In the genomic region with DNA sequence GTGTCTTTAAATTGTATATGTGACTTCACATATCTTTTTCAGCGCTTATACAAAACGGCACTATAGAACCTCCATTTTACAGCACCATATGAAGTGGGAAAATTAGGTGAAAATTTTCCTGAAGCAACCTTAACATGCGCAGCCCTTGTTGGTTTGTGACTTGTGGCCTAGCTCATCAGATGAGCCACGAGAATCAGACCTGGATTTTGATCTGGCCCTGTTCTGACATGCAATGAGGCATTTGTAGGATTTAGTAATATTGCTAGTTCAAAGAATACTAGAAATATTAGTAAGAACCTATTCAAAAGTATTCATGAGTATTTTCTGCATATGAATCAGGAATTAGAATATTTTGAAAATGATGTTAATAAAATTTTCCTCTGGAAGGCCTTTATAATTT, we compare ENCODE assay signal across 8 cellular contexts. TPM values are rescaled to one million over a fixed set of nuclear protein-coding genes. Genes with fewer than 3 reads are reported as not detected.
DNase-seq lines count a peak whose midpoint lies in the region; ATAC-seq and TF ChIP-seq lines count a peak whose summit lies in the region.

No MANE protein-coding gene starts in this region.

- H3K9me3 ChIP-seq in duodenal mucosa (ENCODE audit: control insufficient read depth in 1 of 2, low read length in 2 of 2) = no peaks in the 10 kb centered on the region
- no peaks in the 10 kb centered on the region for H3K9me3 ChIP-seq in parathyroid adenoma (ENCODE audit: control insufficient read depth, low read length)
- H3K9me3 ChIP-seq in trophoblast cell (ENCODE audit: insufficient read depth, low read depth, low read length) = no peaks in the 10 kb centered on the region

- no peak overlapping the region for H2BK12ac ChIP-seq in trophoblast cell (ENCODE audit: low read length)

- H2AFZ ChIP-seq in parathyroid adenoma (no peak overlapping the region), trophoblast cell (ENCODE audit: insufficient read depth, low read length, poor library complexity) (no peak overlapping the region)

- H4K91ac ChIP-seq in trophoblast cell (ENCODE audit: low read depth, low read length) = no peak overlapping the region

- peaks cover 27% of the 10 kb centered on the region for H3K79me1 ChIP-seq in trophoblast cell (ENCODE audit: low read length)

- H2BK120ac ChIP-seq in trophoblast cell (ENCODE audit: insufficient read depth, low read length, poor library complexity) = no peak overlapping the region

- H3K4ac ChIP-seq in trophoblast cell (ENCODE audit: low read depth, low read length) = no peak overlapping the region

- H3K4me3 ChIP-seq in GM12864 (ENCODE audit: low read depth, low read length) (peak overlapping the region; percentile 92), duodenal mucosa (ENCODE audit: low read depth in 1 of 2, low read length in 2 of 2) (peak overlapping the region; percentile 98 to 99), parathyroid adenoma (ENCODE audit: low read depth, low read length) (peak overlapping the region; percentile 99), trophoblast cell (ENCODE audit: low read depth, low read length) (no peak overlapping the region)

- H3K36me3 ChIP-seq in duodenal mucosa (ENCODE audit: control insufficient read depth in 1 of 2, insufficient read depth in 2 of 2, low read length in 2 of 2) (peaks cover 12 to 27% of the 10 kb centered on the region in 2 donors), parathyroid adenoma (ENCODE audit: control insufficient read depth, insufficient read depth, low read length) (no peaks in the 10 kb centered on the region), trophoblast cell (ENCODE audit: control insufficient read depth in 1 of 2, insufficient read depth in 2 of 2, low read length in 2 of 2) (peaks cover 0 to 5% of the 10 kb centered on the region in 2 experiments)

- peak overlapping the region; percentile 93 for H3K4me2 ChIP-seq in parathyroid adenoma (ENCODE audit: low read length)
- no peak overlapping the region for H3K4me2 ChIP-seq in trophoblast cell (ENCODE audit: low read length)

- no peak overlapping the region for H4K12ac ChIP-seq in trophoblast cell (ENCODE audit: low read depth, low read length)

- no peak overlapping the region for H2AK5ac ChIP-seq in trophoblast cell (ENCODE audit: low read length)

- no peak for DNase-seq in GM12864 (ENCODE audit: low read depth)
- peak; percentile 20 for DNase-seq in NCI-H69 (lab: John Stamatoyannopoulos, UW)
- no peak for DNase-seq in hypothalamus (lab: John Stamatoyannopoulos, UW)
- no peak for DNase-seq in trophoblast cell
- DNase-seq in hippocampal formation (lab: John Stamatoyannopoulos, UW) = no peak

- H3K4me1 ChIP-seq in duodenal mucosa (ENCODE audit: control insufficient read depth in 1 of 2, insufficient read depth in 2 of 2, low read length in 2 of 2) (peaks cover 30 to 41% of the 10 kb centered on the region in 2 donors), parathyroid adenoma (peaks cover 20% of the 10 kb centered on the region), trophoblast cell (ENCODE audit: control insufficient read depth in 1 of 2, insufficient read depth in 2 of 2, low read length in 2 of 2) (peaks cover 4 to 9% of the 10 kb centered on the region in 2 experiments)

- H3K23ac ChIP-seq in trophoblast cell (ENCODE audit: low read length) = no peak overlapping the region

- WGBS in trophoblast cell (ENCODE audit: extremely low coverage, insufficient coverage, insufficient read length) = no CpG with 5 or more reads among the region's 4 CpGs

- no peak overlapping the region for H4K8ac ChIP-seq in trophoblast cell (ENCODE audit: low read depth, low read length)

- peaks cover 24% of the 10 kb centered on the region for H3K79me2 ChIP-seq in parathyroid adenoma
- peaks cover 26% of the 10 kb centered on the region for H3K79me2 ChIP-seq in trophoblast cell (ENCODE audit: control insufficient read depth, insufficient read depth, low read length, poor library complexity)

- no peak overlapping the region for H3K18ac ChIP-seq in trophoblast cell (ENCODE audit: low read length)

- no peak overlapping the region for H2BK5ac ChIP-seq in trophoblast cell (ENCODE audit: low read depth, low read length, poor library complexity)

- H3K27me3 ChIP-seq in duodenal mucosa (ENCODE audit: control insufficient read depth in 1 of 2, insufficient read depth in 2 of 2, low read length in 2 of 2) (no peaks in the 10 kb centered on the region), parathyroid adenoma (ENCODE audit: control insufficient read depth, insufficient read depth, low read length) (no peaks in the 10 kb centered on the region), trophoblast cell (ENCODE audit: insufficient read depth, low read length) (no peaks in the 10 kb centered on the region)

- H3K27ac ChIP-seq in duodenal mucosa (ENCODE audit: low read depth, low read length) (peak overlapping the region; percentile 98), parathyroid adenoma (peak overlapping the region; percentile 97), trophoblast cell (ENCODE audit: low read depth, low read length) (no peak overlapping the region)

- no peak for ATAC-seq in GM21576 (IDR thresholded peaks at IDR 0.05; ENCODE audit: unreplicated experiment)

- peak overlapping the region; percentile 92 to 100 for H3K9ac ChIP-seq in duodenal mucosa (ENCODE audit: low read depth in 1 of 2, low read length in 2 of 2)
- H3K9ac ChIP-seq in parathyroid adenoma = no peak overlapping the region
- H3K9ac ChIP-seq in trophoblast cell (ENCODE audit: low read length) = no peak overlapping the region

- no peak for TF ChIP-seq CTCF in GM12864 (IDR thresholded peaks at IDR 0.05; ENCODE audit: low read depth, low read length, missing control alignments)
- no peak for TF ChIP-seq CTCF in parathyroid adenoma (IDR thresholded peaks at IDR 0.05)

- no peak overlapping the region for H3K14ac ChIP-seq in trophoblast cell (ENCODE audit: low read length)

RNA-seq across cellular contexts. Expression of a gene that starts 2.9 kb away (rescaled TPM):
- polyA plus RNA-seq in trophoblast cell (2013) = 14.3 and 15.3 TPM in 2 replicates

RNA-seq across cellular contexts. Expression of a gene that starts 24.1 kb away (rescaled TPM):
- 3.1 and 3.5 TPM in 2 replicates for polyA plus RNA-seq in trophoblast cell (2013)

Comparison
In these comparisons a context has a peak if more than half of its experiments do, and no peak if none do; other contexts are left out.
1. H3K9ac ChIP-seq: peak in duodenal mucosa (2 of 2); none in parathyroid adenoma (single experiment) and trophoblast cell (single experiment).